In genomic region chr5:150484964-150485769, GRCh38 we compare ENCODE assay signal across 8 cellular contexts. TPM values are rescaled to one million over a fixed set of nuclear protein-coding genes. Genes with fewer than 3 reads are reported as not detected.
DNase-seq lines count a peak whose midpoint lies in the region; ATAC-seq, FAIRE-seq and TF ChIP-seq lines count a peak whose summit lies in the region.

No MANE protein-coding gene starts in this region.

- in situ Hi-C loops in astrocyte of the cerebellum (cut with HindIII; ENCODE audit: low sequenced_read_pairs): no loop called here

- H3K4me1 ChIP-seq in lower lobe of right lung: peaks cover 42% of the 10 kb centered on the region
- H3K4me1 ChIP-seq in upper lobe of right lung: peaks cover 32% of the 10 kb centered on the region

- no peaks in the 10 kb centered on the region for H3K9me3 ChIP-seq in lower lobe of right lung
- no peaks in the 10 kb centered on the region for H3K9me3 ChIP-seq in upper lobe of right lung

- no peak for FAIRE-seq in GM12892 (lab: Jason Lieb, UNC)

- ATAC-seq in Right ventricle myocardium inferior (no peak), left cardiac atrium (no peak), lower lobe of right lung (no peak), upper lobe of right lung (no peak)

- intact Hi-C loops in Right ventricle myocardium inferior (cut with DNase I): loop anchor here (1.0 kb wide), 1 partner anchor 37 kb away; no protein-coding TSS in a partner anchor
- intact Hi-C loops in left cardiac atrium (cut with DNase I): loop anchor here in 1 of 2 donors (5.0 kb wide), 2 partner anchors 37 to 57 kb away; no protein-coding TSS in a partner anchor
- intact Hi-C loops in lower lobe of right lung (cut with DNase I): no loop called here
- intact Hi-C loops in upper lobe of right lung (cut with DNase I): no loop called here
- intact Hi-C loops in posterior vena cava (cut with DNase I): loop anchor here (5.0 kb wide), 2 partner anchors 37 to 818 kb away; no protein-coding TSS in a partner anchor

- peak; percentile 81 for DNase-seq in Right ventricle myocardium inferior (ENCODE audit: missing footprints)
- DNase-seq in left cardiac atrium: no peak
- DNase-seq in astrocyte of the cerebellum (ENCODE audit: low read depth): no peak
- no peak for DNase-seq in lower lobe of right lung
- DNase-seq in upper lobe of right lung: no peak
- no peak for DNase-seq in posterior vena cava (ENCODE audit: low spot score)
- no peak for DNase-seq in activated effector memory CD4-positive, alpha-beta T cell treated with Interleukin-2 at 50 U/mL for 16 hours
- no peak for DNase-seq in GM12892 (ENCODE audit: insufficient read length)

- H3K4me3 ChIP-seq in astrocyte of the cerebellum (ENCODE audit: low read depth, low read length) (peak overlapping the region; percentile 86), lower lobe of right lung (peak overlapping the region; percentile 80), upper lobe of right lung (peak overlapping the region; percentile 86)

- H3K27ac ChIP-seq in lower lobe of right lung (peak overlapping the region; percentile 88), upper lobe of right lung (peak overlapping the region; percentile 91)

- H3K36me3 ChIP-seq in lower lobe of right lung (no peaks in the 10 kb centered on the region), upper lobe of right lung (no peaks in the 10 kb centered on the region)

- H3K27me3 ChIP-seq in lower lobe of right lung (ENCODE audit: low read depth) (no peaks in the 10 kb centered on the region), upper lobe of right lung (no peaks in the 10 kb centered on the region)

- no peak for TF ChIP-seq POLR2A in GM12892 (IDR thresholded peaks at IDR 0.05; ENCODE audit: low read depth, low read length)

- no peak for TF ChIP-seq CTCF in astrocyte of the cerebellum (IDR thresholded peaks at IDR 0.05; ENCODE audit: low read depth, low read length, missing control alignments)
- TF ChIP-seq CTCF in lower lobe of right lung (IDR thresholded peaks at IDR 0.05): no peak
- no peak for TF ChIP-seq CTCF in upper lobe of right lung (IDR thresholded peaks at IDR 0.05)

RNA-seq across cellular contexts. Expression of gene NDST1, which starts 22.8 kb away (rescaled TPM):
- total RNA-seq in Right ventricle myocardium inferior (60.4 TPM), left cardiac atrium (10 to 100 TPM; 59.3 to 71.2 TPM), lower lobe of right lung (117 TPM), upper lobe of right lung (143 TPM), posterior vena cava (10 to 100 TPM; 57.9 to 68.8 TPM)
- 6.3 TPM for polyA plus RNA-seq in GM12892 (2012; ENCODE audit: missing spikeins)

RNA-seq across cellular contexts. Expression of gene RPS14, which starts 35.6 kb away (rescaled TPM):
- 1,267 TPM for total RNA-seq in Right ventricle myocardium inferior
- 1,000 to 10,000 TPM; 1,239 to 1,275 TPM for total RNA-seq in left cardiac atrium
- total RNA-seq in lower lobe of right lung: 1,651 TPM
- 1,578 TPM for total RNA-seq in upper lobe of right lung
- 1,000 to 10,000 TPM; 1,337 to 1,411 TPM for total RNA-seq in posterior vena cava
- 4,425 TPM for polyA plus RNA-seq in GM12892 (2012; ENCODE audit: missing spikeins)

Comparison
In these comparisons a context has a peak if more than half of its experiments do, and no peak if none do; other contexts are left out.
1. intact Hi-C loops: an anchor here in Right ventricle myocardium inferior (1.0 kb wide) and posterior vena cava (5.0 kb wide); none called in lower lobe of right lung and upper lobe of right lung.